4 cellular contexts compared by ENCODE assay signal in the genomic region with DNA sequence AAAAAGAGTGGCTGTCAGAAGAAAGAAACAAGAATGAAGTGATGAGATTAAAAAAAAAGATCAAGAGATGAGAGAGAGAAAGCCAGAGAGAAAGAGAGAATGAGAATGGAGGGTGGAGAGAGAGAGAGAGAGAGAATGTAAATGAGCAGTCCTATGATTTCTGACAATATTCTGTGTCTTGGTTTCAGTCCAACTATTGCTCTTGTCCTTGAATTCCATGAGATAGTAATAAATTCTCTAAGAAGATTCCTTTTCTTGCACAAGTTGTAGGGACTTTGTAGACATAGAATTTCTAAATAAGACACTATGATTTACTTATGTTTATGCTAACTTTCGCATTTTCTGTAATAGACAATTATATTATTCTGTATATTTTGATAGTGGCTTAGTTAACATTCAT.
TF ChIP-seq lines count a peak whose summit lies in the region.

No MANE protein-coding gene starts in this region.

TF ChIP-seq in IMR-90, 13 proteins besides CTCF, POLR2A, EP300 and RAD21:
- TF ChIP-seq MAFK (IDR thresholded peaks at IDR 0.05; ENCODE audit: low read depth, low read length), result no peak
TF ChIP-seq in IMR-90: peak in this region for 0.

TF ChIP-seq in H1, 55 proteins besides CTCF, POLR2A, EP300 and RAD21 (continues in another document):
- TF ChIP-seq HDAC6 (IDR thresholded peaks at IDR 0.05; ENCODE audit: low read depth, low read length) (no peak), BCL11A (IDR thresholded peaks at IDR 0.05; ENCODE audit: low read depth in 2 of 2, low read length in 2 of 2) (no peak), RNF2 (IDR thresholded peaks at IDR 0.05; ENCODE audit: borderline replicate concordance, low read depth, low read length, missing control alignments, poor library complexity, severe bottlenecking) (no peak), MAFK (IDR thresholded peaks at IDR 0.05; ENCODE audit: low read depth, low read length) (no peak)
- TF ChIP-seq, protein P1, sequence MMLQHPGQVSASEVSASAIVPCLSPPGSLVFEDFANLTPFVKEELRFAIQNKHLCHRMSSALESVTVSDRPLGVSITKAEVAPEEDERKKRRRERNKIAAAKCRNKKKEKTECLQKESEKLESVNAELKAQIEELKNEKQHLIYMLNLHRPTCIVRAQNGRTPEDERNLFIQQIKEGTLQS (IDR thresholded peaks at IDR 0.05; ENCODE audit: insufficient read depth, low read depth, low read length), result no peak
- TF ChIP-seq, protein P2, sequence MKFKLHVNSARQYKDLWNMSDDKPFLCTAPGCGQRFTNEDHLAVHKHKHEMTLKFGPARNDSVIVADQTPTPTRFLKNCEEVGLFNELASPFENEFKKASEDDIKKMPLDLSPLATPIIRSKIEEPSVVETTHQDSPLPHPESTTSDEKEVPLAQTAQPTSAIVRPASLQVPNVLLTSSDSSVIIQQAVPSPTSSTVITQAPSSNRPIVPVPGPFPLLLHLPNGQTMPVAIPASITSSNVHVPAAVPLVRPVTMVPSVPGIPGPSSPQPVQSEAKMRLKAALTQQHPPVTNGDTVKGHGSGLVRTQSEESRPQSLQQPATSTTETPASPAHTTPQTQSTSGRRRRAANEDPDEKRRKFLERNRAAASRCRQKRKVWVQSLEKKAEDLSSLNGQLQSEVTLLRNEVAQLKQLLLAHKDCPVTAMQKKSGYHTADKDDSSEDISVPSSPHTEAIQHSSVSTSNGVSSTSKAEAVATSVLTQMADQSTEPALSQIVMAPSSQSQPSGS (IDR thresholded peaks at IDR 0.05; ENCODE audit: low read length), result no peak

TF ChIP-seq in HEK293T, 16 proteins besides CTCF, POLR2A, EP300 and RAD21:
- TF ChIP-seq L3MBTL2 (conservative IDR thresholded peaks at IDR 0.05), result no peak
- no peak for TF ChIP-seq ZNF384 (IDR thresholded peaks at IDR 0.05)
- no peak for TF ChIP-seq NFRKB (IDR thresholded peaks at IDR 0.05)
- no peak for TF ChIP-seq LEF1 (IDR thresholded peaks at IDR 0.05; ENCODE audit: borderline replicate concordance)
- no peak for TF ChIP-seq ELF4 (IDR thresholded peaks at IDR 0.05)
- TF ChIP-seq CTBP1 (IDR thresholded peaks at IDR 0.05; ENCODE audit: borderline replicate concordance), result no peak
- TF ChIP-seq FOXM1 (IDR thresholded peaks at IDR 0.05; ENCODE audit: borderline replicate concordance), result no peak
- no peak for TF ChIP-seq HDGF (IDR thresholded peaks at IDR 0.05; ENCODE audit: borderline replicate concordance)
- no peak for TF ChIP-seq ARNT (IDR thresholded peaks at IDR 0.05)
- no peak for TF ChIP-seq SP1 (IDR thresholded peaks at IDR 0.05)
- TF ChIP-seq TARDBP (IDR thresholded peaks at IDR 0.05), result no peak

TF ChIP-seq in GM12891, 5 proteins besides CTCF, POLR2A, EP300 and RAD21:
- TF ChIP-seq PAX5 (IDR thresholded peaks at IDR 0.05; ENCODE audit: insufficient read depth, low read length, severe bottlenecking) (no peak), SPI1 (IDR thresholded peaks at IDR 0.05; ENCODE audit: low read depth, low read length) (no peak), POU2F2 (IDR thresholded peaks at IDR 0.05; ENCODE audit: low read depth, low read length) (no peak), POLR2AphosphoS5 (IDR thresholded peaks at IDR 0.05; ENCODE audit: low read depth, low read length) (no peak), TAF1 (IDR thresholded peaks at IDR 0.05; ENCODE audit: low read depth, low read length) (no peak)
